21 cellular contexts compared by ENCODE assay signal in the genomic region with DNA sequence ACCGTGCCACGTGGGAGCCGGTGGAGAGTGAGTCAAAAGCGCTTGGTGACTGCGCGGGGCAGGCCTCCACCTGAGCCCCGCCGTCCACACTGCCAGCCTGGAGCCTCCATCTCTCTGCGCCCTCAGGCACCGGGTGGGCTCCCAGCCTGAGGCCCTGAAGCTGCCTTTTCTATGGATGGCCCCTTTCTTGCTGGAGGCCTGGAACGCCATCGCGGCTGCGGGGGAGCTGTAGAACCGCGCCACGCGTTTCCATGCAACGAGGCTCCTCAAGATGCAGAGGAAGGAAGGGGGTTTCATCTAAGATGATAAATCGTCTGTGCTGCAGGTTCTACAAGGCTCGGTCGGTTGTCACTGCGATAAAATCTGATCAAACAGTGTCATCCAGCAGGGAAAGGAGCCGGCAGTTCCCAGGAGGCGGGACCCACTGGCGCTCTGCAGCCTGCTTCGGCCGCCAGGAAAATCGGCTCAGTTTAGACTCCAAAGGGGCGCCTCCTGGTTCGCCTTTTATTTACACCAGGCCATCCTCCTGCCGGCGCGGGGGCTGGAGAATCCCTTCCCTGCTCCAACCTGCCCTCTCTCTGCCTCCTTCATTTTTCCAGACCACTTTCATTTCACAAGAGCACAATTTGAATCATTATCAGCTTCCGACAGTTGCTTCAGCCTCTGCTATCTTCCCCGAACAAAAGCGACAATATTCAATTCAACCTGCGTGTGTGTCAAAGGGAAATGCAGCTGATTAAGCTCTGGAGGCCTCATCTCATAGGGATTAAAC.
DNase-seq lines count a peak whose midpoint lies in the region; ATAC-seq and TF ChIP-seq lines count a peak whose summit lies in the region.
"Had no signal": no experiment of that assay in that cellular context is flagged by ENCODE, and none has a peak within 500 bp of the region (broad histone marks: within the 10 kb centered on the region; RNA-seq: fewer than 3 reads in every experiment).

No MANE protein-coding gene starts in this region.

- TF ChIP-seq CTCF in GM23338 (conservative IDR thresholded peaks at IDR 0.05; ENCODE audit: low read depth in 2 of 2) (no peak), Peyer's patch (IDR thresholded peaks at IDR 0.05) (no peak), sigmoid colon (IDR thresholded peaks at IDR 0.05) (no peak)
- no peak for TF ChIP-seq CTCF in CD4-positive, alpha-beta T cell (IDR thresholded peaks at IDR 0.05)

- no peaks in the 10 kb centered on the region for H4K20me1 ChIP-seq in GM23338 (replicated peaks; ENCODE audit: insufficient read depth)

- H3K4me1 ChIP-seq in GM23338 (ENCODE audit: insufficient read depth) (no peaks in the 10 kb centered on the region), Peyer's patch (no peaks in the 10 kb centered on the region), sigmoid colon (no peaks in the 10 kb centered on the region)
- H3K4me1 ChIP-seq: ascending aorta, heart left ventricle had no signal

- H3K36me3 Mint-ChIP-seq in GM23338 (ENCODE audit: low read depth) = no peaks in the 10 kb centered on the region
- no peaks in the 10 kb centered on the region for H3K36me3 Mint-ChIP-seq in CD4-positive, alpha-beta T cell (ENCODE audit: low read depth)
- H3K36me3 Mint-ChIP-seq: activated naive CD4-positive, alpha-beta T cell treated with anti-CD3 and anti-CD28 coated beads, Interleukin-2, amount 50 U/mL, for 24 hours had no signal

- H3K9me2 ChIP-seq in GM23338 (ENCODE audit: insufficient read depth) = no peaks in the 10 kb centered on the region

- no peaks in the 10 kb centered on the region for H3K79me2 ChIP-seq in GM23338 (replicated peaks; ENCODE audit: insufficient read depth)

- H3K36me3 ChIP-seq in GM23338 (ENCODE audit: insufficient read depth) (no peaks in the 10 kb centered on the region), Peyer's patch (no peaks in the 10 kb centered on the region), sigmoid colon (no peaks in the 10 kb centered on the region)
- H3K36me3 ChIP-seq: ascending aorta, heart left ventricle had no signal

- intact Hi-C loops in sigmoid colon (cut with DNase I) = no loop called here
- intact Hi-C loops in CD4-positive, alpha-beta T cell (cut with DNase I, micrococcal nuclease) = no loop called here

- no peak for TF ChIP-seq EP300 in sigmoid colon (IDR thresholded peaks at IDR 0.05)

- DNase-seq in GM23338 (ENCODE audit: low spot score) (no peak), Peyer's patch (peak; percentile 10 to 30 (median 30)), islet precursor cell (peak; percentile 42), sigmoid colon (peak; percentile 38), COLO829 (ENCODE audit: low spot score) (no peak), NCI-H2107 treated with DMSO at 0.1 percent for 48 hours (lab: John Stamatoyannopoulos, UW; ENCODE audit: unreplicated experiment) (no peak)
- no peak for DNase-seq in CD4-positive, alpha-beta T cell
- DNase-seq: activated CD4-positive, alpha-beta T cell treated with anti-CD3 and anti-CD28 coated beads, Interleukin-2, amount 50 U/mL, for 48 hours; activated T-cell treated with anti-CD3 and anti-CD28 coated beads, Interleukin-2, amount 50 U/mL, for 1 hour; caudate nucleus; DMS153; KG1; NCI-H2171 treated with DMSO at 0.1 percent for 48 hours; NCI-H526; nucleus accumbens had no signal

- 72 to 78% methylated on average over 38 of the region's 38 CpGs for WGBS in sigmoid colon, 2 donors

- no peak overlapping the region for H3K27ac Mint-ChIP-seq in GM23338
- no peak overlapping the region for H3K27ac Mint-ChIP-seq in CD4-positive, alpha-beta T cell
- H3K27ac Mint-ChIP-seq: activated naive CD4-positive, alpha-beta T cell treated with anti-CD3 and anti-CD28 coated beads, Interleukin-2, amount 50 U/mL, for 24 hours; T-helper 2 cell treated with Interferon-gamma antibody and Interleukin-4, amounts not matched to agents 5 μg/mL and 100 μg/mL, for 36 hours had no signal

- no peak overlapping the region for H3K4me3 Mint-ChIP-seq in GM23338
- no peak overlapping the region for H3K4me3 Mint-ChIP-seq in CD4-positive, alpha-beta T cell
- H3K4me3 Mint-ChIP-seq: activated naive CD4-positive, alpha-beta T cell treated with anti-CD3 and anti-CD28 coated beads, Interleukin-2, amount 50 U/mL, for 24 hours; T-helper 2 cell treated with Interferon-gamma antibody and Interleukin-4, amounts not matched to agents 5 μg/mL and 100 μg/mL, for 36 hours had no signal

- POLR2A ChIA-PET in CD4-positive, alpha-beta T cell (lab: Charles Lee) = no interaction called here

- no peaks in the 10 kb centered on the region; the same call in 2 of the 3 replicates for H3K9me3 Mint-ChIP-seq in GM23338
- no peaks in the 10 kb centered on the region for H3K9me3 Mint-ChIP-seq in CD4-positive, alpha-beta T cell
- H3K9me3 Mint-ChIP-seq: activated naive CD4-positive, alpha-beta T cell treated with anti-CD3 and anti-CD28 coated beads, Interleukin-2, amount 50 U/mL, for 24 hours; T-helper 2 cell treated with Interferon-gamma antibody and Interleukin-4, amounts not matched to agents 5 μg/mL and 100 μg/mL, for 36 hours had no signal

- no peak for TF ChIP-seq POLR2A in Peyer's patch (IDR thresholded peaks at IDR 0.05)
- TF ChIP-seq POLR2A in sigmoid colon (IDR thresholded peaks at IDR 0.05) = no peak

- H3K4me3 ChIP-seq in GM23338 = no peak overlapping the region
- H3K4me3 ChIP-seq in Peyer's patch = no peak overlapping the region
- H3K4me3 ChIP-seq in sigmoid colon = no peak overlapping the region
- H3K4me3 ChIP-seq: ascending aorta, dorsolateral prefrontal cortex, heart left ventricle, SK-N-MC had no signal

- H3K4me2 ChIP-seq in GM23338 = no peak overlapping the region

- H3K27ac ChIP-seq in GM23338 (ENCODE audit: low read depth) (no peak overlapping the region), Peyer's patch (no peak overlapping the region), sigmoid colon (no peak overlapping the region)
- no peak overlapping the region for H3K27ac ChIP-seq in CD4-positive, alpha-beta T cell (ENCODE audit: low read depth, low read length)
- H3K27ac ChIP-seq: ascending aorta, dorsolateral prefrontal cortex, heart left ventricle, SK-N-MC had no signal

- peaks cover 15% of the 10 kb centered on the region for H3K27me3 Mint-ChIP-seq in GM23338 (ENCODE audit: insufficient read depth, low read depth, poor library complexity)
- peaks cover 12% of the 10 kb centered on the region for H3K27me3 Mint-ChIP-seq in CD4-positive, alpha-beta T cell

- no peak overlapping the region for H2AFZ ChIP-seq in GM23338

- H3K4me1 Mint-ChIP-seq in GM23338 = peaks cover 9% of the 10 kb centered on the region
- H3K4me1 Mint-ChIP-seq in CD4-positive, alpha-beta T cell (ENCODE audit: low read depth) = no peaks in the 10 kb centered on the region
- H3K4me1 Mint-ChIP-seq: activated naive CD4-positive, alpha-beta T cell treated with anti-CD3 and anti-CD28 coated beads, Interleukin-2, amount 50 U/mL, for 24 hours had no signal

- H3K27me3 ChIP-seq in GM23338 (ENCODE audit: insufficient read depth) (no peaks in the 10 kb centered on the region), Peyer's patch (no peaks in the 10 kb centered on the region), sigmoid colon (peaks cover 0 to 51% (median 0%) of the 10 kb centered on the region in 3 donors)
- peaks cover 7% of the 10 kb centered on the region for H3K27me3 ChIP-seq in CD4-positive, alpha-beta T cell (ENCODE audit: control insufficient read depth, insufficient read depth, low read length)
- H3K27me3 ChIP-seq: ascending aorta had no signal

- ATAC-seq in GM23338 = peak; percentile 59
- no peak for ATAC-seq in CD4-positive, alpha-beta T cell (ENCODE audit: poor library complexity)
- ATAC-seq: heart left ventricle had no signal

- no peaks in the 10 kb centered on the region for H3F3A ChIP-seq in GM23338 (replicated peaks; ENCODE audit: low read depth)

- no peaks in the 10 kb centered on the region for H3K9me3 ChIP-seq in Peyer's patch
- no peaks in the 10 kb centered on the region for H3K9me3 ChIP-seq in sigmoid colon
- no peaks in the 10 kb centered on the region for H3K9me3 ChIP-seq in CD4-positive, alpha-beta T cell (ENCODE audit: control insufficient read depth, low read length)
- H3K9me3 ChIP-seq: ascending aorta, heart left ventricle had no signal

- CTCF ChIA-PET in CD4-positive, alpha-beta T cell (lab: Charles Lee) = no interaction called here

TF ChIP-seq in GM23338, 12 proteins besides CTCF, POLR2A, EP300 and RAD21:
- no peak for TF ChIP-seq STAT1 (IDR thresholded peaks at IDR 0.05; ENCODE audit: unreplicated experiment)

Comparison
In these comparisons a context has a peak if more than half of its experiments do, and no peak if none do; other contexts are left out.
1. DNase-seq: peak in Peyer's patch (3 of 3), islet precursor cell (single experiment) and sigmoid colon (single experiment); none in GM23338 (single experiment), COLO829 (single experiment), NCI-H2107 treated with DMSO at 0.1 percent for 48 hours (single experiment) and CD4-positive, alpha-beta T cell (0 of 10).